In genomic region chr10:129963831-129964501, GRCh38 we compare ENCODE assay signal across 9 cellular contexts. TPM values are rescaled to one million over a fixed set of nuclear protein-coding genes. Genes with fewer than 3 reads are reported as not detected.
DNase-seq lines count a peak whose midpoint lies in the region; ATAC-seq and TF ChIP-seq lines count a peak whose summit lies in the region.
"Had no signal": no experiment of that assay in that cellular context is flagged by ENCODE, and none has a peak within 500 bp of the region (broad histone marks: within the 10 kb centered on the region; RNA-seq: fewer than 3 reads in every experiment).

TSS of gene EBF3 (minus strand) at chr10:129964274. CDS start at chr10:129963768, 506 bp downstream.

- H3K27me3 ChIP-seq in GM23248 (replicated peaks; ENCODE audit: insufficient read depth) (peaks cover 78% of the 10 kb centered on the region), right atrium auricular region (peaks cover 25 to 44% of the 10 kb centered on the region in 2 donors)

- H3K9ac ChIP-seq in GM23248 = peak within 1 kb of the TSS; percentile 49

- H3K79me2 ChIP-seq in GM23248 (ENCODE audit: insufficient read depth) = no peaks in the 10 kb centered on the region

- no peaks in the 10 kb centered on the region for H3K9me2 ChIP-seq in GM23248 (ENCODE audit: insufficient read depth)

- in situ Hi-C loops in GM23248 (cut with MboI) = loop anchor here (25.0 kb wide), 1 partner anchor 927 kb away; no protein-coding TSS in a partner anchor

- H3F3A ChIP-seq in GM23248 (ENCODE audit: insufficient read depth) = no peaks in the 10 kb centered on the region

- H3K9me3 ChIP-seq in GM23248 (ENCODE audit: low read depth) (no peaks in the 10 kb centered on the region), right atrium auricular region (no peaks in the 10 kb centered on the region)

- ATAC-seq in HG03460 (IDR thresholded peaks at IDR 0.05; ENCODE audit: unreplicated experiment) (no peak), HG02970 (IDR thresholded peaks at IDR 0.05; ENCODE audit: low FRiP score, unreplicated experiment) (no peak)

- H3K36me3 ChIP-seq in GM23248 (ENCODE audit: low read depth) = no peaks in the 10 kb centered on the region
- no peaks in the 10 kb centered on the region for H3K36me3 ChIP-seq in right atrium auricular region

- DNase-seq in GM23248 (peak; percentile 83), NCI-H69 (lab: John Stamatoyannopoulos, UW) (peak; percentile 89), right atrium auricular region (ENCODE audit: low spot score) (peak; percentile 87), retinal pigment epithelial cell (ENCODE audit: low read depth) (no peak), foreskin melanocyte (no peak)

- H3K4me2 ChIP-seq in GM23248 (ENCODE audit: unreplicated experiment) = peak within 1 kb of the TSS; percentile 78

- peak within 1 kb of the TSS; percentile 68 for H3K4me3 ChIP-seq in GM23248
- H3K4me3 ChIP-seq in right atrium auricular region = peak within 1 kb of the TSS; percentile 50 to 68
- H3K4me3 ChIP-seq in retinal pigment epithelial cell (ENCODE audit: low read length) = peak within 1 kb of the TSS; percentile 20

- no peaks in the 10 kb centered on the region for H3K4me1 ChIP-seq in GM23248 (ENCODE audit: insufficient read depth)
- peaks cover 0 to 26% of the 10 kb centered on the region in 2 donors for H3K4me1 ChIP-seq in right atrium auricular region

- WGBS in GM23248 (ENCODE audit: low coverage in 1 of 2, low lambda C conversion rate in 2 of 2, missing lambda C conversion rate in 2 of 2), 2 experiments = 1 to 2% methylated on average over 74 to 76 of the region's 106 CpGs
- WGBS in adipose tissue, 3 donors = 0 to 2% (median 1%) methylated on average over 76 to 106 of the region's 106 CpGs

- TF ChIP-seq CTCF in right atrium auricular region (IDR thresholded peaks at IDR 0.05) = no peak
- no peak for TF ChIP-seq CTCF in retinal pigment epithelial cell (conservative IDR thresholded peaks at IDR 0.05; ENCODE audit: low read depth, low read length)

- H2AFZ ChIP-seq in GM23248 = peak within 1 kb of the TSS; percentile 80

- H3K27ac ChIP-seq in GM23248 (no peak within 1 kb of the TSS), adipose tissue (ENCODE audit: low read depth, low read length) (no peak within 1 kb of the TSS), right atrium auricular region (peak within 1 kb of the TSS; percentile 82 to 85)

- no peaks in the 10 kb centered on the region for H4K20me1 ChIP-seq in GM23248 (ENCODE audit: insufficient read depth)

RNA-seq across cellular contexts. Expression of gene EBF3, which starts in this region (rescaled TPM):
- total RNA-seq in GM23248 (2014; rRNA removed; shearing (Covaris generic)) = 0.25 and 0.43 TPM in 2 replicates
- polyA plus RNA-seq in GM23248 (2016; fragmentation: Nextera tagmentation; extraction: Ambion mirVana) = 0.06 and 0.15 TPM in 2 replicates
- 10 to 100 TPM in 2 of 3 donors, 1 to 10 TPM in 1; 1.8 to 33.5 (median 12.6) TPM for polyA plus RNA-seq in adipose tissue
- 1 to 10 TPM; 5.8 to 6.9 TPM for total RNA-seq in right atrium auricular region
- total RNA-seq: activated CD8-positive, alpha-beta memory T cell treated with anti-CD3 and anti-CD28 coated beads for 36 hours had no signal

Comparison
In these comparisons a context has a peak if more than half of its experiments do, and no peak if none do; other contexts are left out.
1. Peak in DNase-seq, H3K4me3 ChIP-seq, H3K9ac ChIP-seq and H3K4me2 ChIP-seq in GM23248; RNA of the gene not detected or under 1 TPM.
2. DNase-seq: peak in NCI-H69 (single experiment) and right atrium auricular region (single experiment); none in retinal pigment epithelial cell (single experiment) and foreskin melanocyte (single experiment).
3. H3K27ac ChIP-seq: peak in right atrium auricular region (2 of 2); none in GM23248 (single experiment) and adipose tissue (single experiment).
4. Peak in every context shown above with its lines, with median percentiles within 50 percentile points of each other: H3K4me3 ChIP-seq.